Comparison of ENCODE assay signal across 11 cellular contexts in genomic region chr17:76351526-76352071, GRCh38. TPM values are rescaled to one million over a fixed set of nuclear protein-coding genes. Genes with fewer than 3 reads are reported as not detected.
DNase-seq lines count a peak whose midpoint lies in the region; ATAC-seq and TF ChIP-seq lines count a peak whose summit lies in the region.
"Had no signal": no experiment of that assay in that cellular context is flagged by ENCODE, and none has a peak within 500 bp of the region (broad histone marks: within the 10 kb centered on the region; RNA-seq: fewer than 3 reads in every experiment).

No MANE protein-coding gene starts in this region.

- H3K27ac Mint-ChIP-seq in CD4-positive, alpha-beta memory T cell: peak overlapping the region in 1 of 7 donors; percentile 55
- H3K27ac Mint-ChIP-seq in HFFc6: peak overlapping the region; percentile 67
- peak overlapping the region; percentile 7 for H3K27ac Mint-ChIP-seq in activated naive CD8-positive, alpha-beta T cell treated with anti-CD3 and anti-CD28 coated beads, Interleukin-2, amount 10 ng/mL, durations not matched to agents 7 days and 5 days
- peak overlapping the region in 5 of 10 donors; percentile 21 to 48 (median 27) for H3K27ac Mint-ChIP-seq in naive thymus-derived CD8-positive, alpha-beta T cell

- CTCF ChIA-PET in CD4-positive, alpha-beta memory T cell (lab: Charles Lee; ENCODE audit: partially characterized antibody): interaction anchor here (0.9 to 2.8 kb wide), 7 partner anchors 10 to 337 kb away, joined by 3 to 14 read pairs (median 3); partner anchors contain the start of gene SPHK1

- POLR2A ChIA-PET in CD4-positive, alpha-beta memory T cell (lab: Charles Lee; ENCODE audit: partially characterized antibody): interaction anchor here (0.8 to 3.0 kb wide), 2 partner anchors 33 to 38 kb away, joined by 3 to 61 read pairs; partner anchors contain the start of gene SPHK1
- POLR2A ChIA-PET in activated naive CD8-positive, alpha-beta T cell treated with anti-CD3 and anti-CD28 coated beads, Interleukin-2, amount 10 ng/mL, durations not matched to agents 7 days and 5 days (lab: Charles Lee): interaction anchor here (1.7 kb wide), 1 partner anchor 11 kb away, joined by 6 read pairs; no protein-coding TSS in a partner anchor
- POLR2A ChIA-PET in naive thymus-derived CD8-positive, alpha-beta T cell (lab: Charles Lee): interaction anchor here (0.6 to 3.0 kb wide), 2 partner anchors 34 to 320 kb away, joined by 3 to 39 read pairs; partner anchors contain the start of gene SPHK1

- H3K36me3 Mint-ChIP-seq in CD4-positive, alpha-beta memory T cell: peaks cover 10 to 17% of the 10 kb centered on the region in 2 donors
- H3K36me3 Mint-ChIP-seq in HFFc6 (ENCODE audit: low read depth): peaks cover 10% of the 10 kb centered on the region
- peaks cover 12% of the 10 kb centered on the region for H3K36me3 Mint-ChIP-seq in activated naive CD8-positive, alpha-beta T cell treated with anti-CD3 and anti-CD28 coated beads, Interleukin-2, amount 10 ng/mL, durations not matched to agents 7 days and 5 days
- H3K36me3 Mint-ChIP-seq in naive thymus-derived CD8-positive, alpha-beta T cell: peaks cover 0 to 12% (median 9%) of the 10 kb centered on the region in 3 donors

- peaks cover 5% of the 10 kb centered on the region for H3K36me3 ChIP-seq in CD4-positive, alpha-beta memory T cell (ENCODE audit: insufficient read depth, low read length)

- H3K4me3 Mint-ChIP-seq in CD4-positive, alpha-beta memory T cell: peak overlapping the region; percentile 47 to 73 (median 64)
- H3K4me3 Mint-ChIP-seq in HFFc6: peak overlapping the region; percentile 97; the same call in 1 of the 2 replicates
- H3K4me3 Mint-ChIP-seq in activated naive CD8-positive, alpha-beta T cell treated with anti-CD3 and anti-CD28 coated beads, Interleukin-2, amount 10 ng/mL, durations not matched to agents 7 days and 5 days: peak overlapping the region; percentile 96
- peak overlapping the region in 9 of 10 donors; percentile 19 to 95 (median 78) for H3K4me3 Mint-ChIP-seq in naive thymus-derived CD8-positive, alpha-beta T cell

- no peak overlapping the region for H3K4me3 ChIP-seq in CD4-positive, alpha-beta memory T cell (ENCODE audit: low read length in 2 of 2)
- H3K4me3 ChIP-seq: testis had no signal

- peaks cover 16% of the 10 kb centered on the region for H3K4me1 ChIP-seq in CD4-positive, alpha-beta memory T cell (ENCODE audit: insufficient read depth, low read length)

- intact Hi-C loops in CD4-positive, alpha-beta memory T cell (cut with micrococcal nuclease): no loop called here

- H3K9me3 Mint-ChIP-seq in CD4-positive, alpha-beta memory T cell: no peaks in the 10 kb centered on the region
- no peaks in the 10 kb centered on the region for H3K9me3 Mint-ChIP-seq in HFFc6
- H3K9me3 Mint-ChIP-seq in activated naive CD8-positive, alpha-beta T cell treated with anti-CD3 and anti-CD28 coated beads, Interleukin-2, amount 10 ng/mL, durations not matched to agents 7 days and 5 days: no peaks in the 10 kb centered on the region
- no peaks in the 10 kb centered on the region for H3K9me3 Mint-ChIP-seq in naive thymus-derived CD8-positive, alpha-beta T cell

- H3K27ac ChIP-seq in CD4-positive, alpha-beta memory T cell (ENCODE audit: low read depth, low read length): no peak overlapping the region

- no peak for TF ChIP-seq CTCF in HFFc6 (IDR thresholded peaks at IDR 0.05)

- no peaks in the 10 kb centered on the region for H3K9me3 ChIP-seq in CD4-positive, alpha-beta memory T cell (ENCODE audit: control insufficient read depth in 1 of 2, low read length in 2 of 2)
- H3K9me3 ChIP-seq: testis had no signal

- H3K27me3 ChIP-seq in CD4-positive, alpha-beta memory T cell (ENCODE audit: insufficient read depth, low read length): no peaks in the 10 kb centered on the region
- H3K27me3 ChIP-seq: testis had no signal

- no peak for DNase-seq in CD4-positive, alpha-beta memory T cell
- no peak for DNase-seq in HFFc6
- no peak for DNase-seq in activated naive CD8-positive, alpha-beta T cell treated with anti-CD3 and anti-CD28 coated beads, Interleukin-2, amount 10 ng/mL, durations not matched to agents 7 days and 5 days
- no peak for DNase-seq in naive thymus-derived CD8-positive, alpha-beta T cell
- no peak for DNase-seq in stimulated activated CD4-positive, alpha-beta T cell treated with anti-CD3 and anti-CD28 coated beads, Interleukin-1b, Interleukin-23, amount 100 ng/mL, for 48 hours
- DNase-seq in NCI-H345 (lab: John Stamatoyannopoulos, UW): no peak
- DNase-seq: activated CD4-positive, alpha-beta T cell treated with anti-CD3 and anti-CD28 coated beads for 48 hours; EL; NCI-H2107; testis had no signal

- H3K27me3 Mint-ChIP-seq in CD4-positive, alpha-beta memory T cell: no peaks in the 10 kb centered on the region
- H3K27me3 Mint-ChIP-seq in HFFc6 (ENCODE audit: insufficient read depth): no peaks in the 10 kb centered on the region; the same call in 1 of the 2 replicates
- H3K27me3 Mint-ChIP-seq in activated naive CD8-positive, alpha-beta T cell treated with anti-CD3 and anti-CD28 coated beads, Interleukin-2, amount 10 ng/mL, durations not matched to agents 7 days and 5 days: peaks cover under 1% of the 10 kb centered on the region
- no peaks in the 10 kb centered on the region for H3K27me3 Mint-ChIP-seq in naive thymus-derived CD8-positive, alpha-beta T cell

- peaks cover 12 to 29% (median 20%) of the 10 kb centered on the region in 4 donors for H3K4me1 Mint-ChIP-seq in CD4-positive, alpha-beta memory T cell
- peaks cover 25% of the 10 kb centered on the region for H3K4me1 Mint-ChIP-seq in HFFc6 (ENCODE audit: low read depth)
- H3K4me1 Mint-ChIP-seq in activated naive CD8-positive, alpha-beta T cell treated with anti-CD3 and anti-CD28 coated beads, Interleukin-2, amount 10 ng/mL, durations not matched to agents 7 days and 5 days: peaks cover 14% of the 10 kb centered on the region
- H3K4me1 Mint-ChIP-seq in naive thymus-derived CD8-positive, alpha-beta T cell: peaks cover 8 to 29% (median 23%) of the 10 kb centered on the region in 4 donors

- no peak for ATAC-seq in activated naive CD8-positive, alpha-beta T cell treated with anti-CD3 and anti-CD28 coated beads, Interleukin-2, amount 10 ng/mL, durations not matched to agents 7 days and 5 days (ENCODE audit: low read depth)
- no peak for ATAC-seq in naive thymus-derived CD8-positive, alpha-beta T cell
- ATAC-seq in HG03565 (IDR thresholded peaks at IDR 0.05; ENCODE audit: unreplicated experiment): no peak

RNA-seq across cellular contexts. Expression of gene PRPSAP1, which starts 2.1 kb away (rescaled TPM):
- total RNA-seq in CD4-positive, alpha-beta memory T cell: 10 to 100 TPM; 63.4 to 65.8 TPM
- 10 to 100 TPM; 55.2 to 99.1 TPM for polyA plus RNA-seq in CD4-positive, alpha-beta memory T cell
- 10 to 100 TPM; 32.6 to 37.4 (median 35.1) TPM for total RNA-seq in HFFc6 (2021; fragmentation: NEBNext Ultra II Directional; extraction: Animal tissue kit (Norgen Biotek cat#: 25700))
- total RNA-seq in activated naive CD8-positive, alpha-beta T cell treated with anti-CD3 and anti-CD28 coated beads, Interleukin-2, amount 10 ng/mL, durations not matched to agents 7 days and 5 days: 10 to 100 TPM; 61.6 to 66.1 TPM
- 10 to 100 TPM; 42.5 to 44.7 TPM for total RNA-seq in naive thymus-derived CD8-positive, alpha-beta T cell
- 10 to 100 TPM; 37.9 to 62.9 (median 54.7) TPM for polyA plus RNA-seq in naive thymus-derived CD8-positive, alpha-beta T cell

RNA-seq across cellular contexts. Expression of gene SPHK1, which starts 32.8 kb away (rescaled TPM):
- under 1 TPM; 0.67 to 0.70 TPM for total RNA-seq in CD4-positive, alpha-beta memory T cell
- polyA plus RNA-seq in CD4-positive, alpha-beta memory T cell: under 1 TPM in 1 of 2 donors, not detected in 1; 0.29 TPM
- total RNA-seq in HFFc6 (2021; fragmentation: NEBNext Ultra II Directional; extraction: Animal tissue kit (Norgen Biotek cat#: 25700)): 10 to 100 TPM; 53.9 to 68.1 (median 55.7) TPM
- total RNA-seq in activated naive CD8-positive, alpha-beta T cell treated with anti-CD3 and anti-CD28 coated beads, Interleukin-2, amount 10 ng/mL, durations not matched to agents 7 days and 5 days: 1 to 10 TPM; 3.4 to 3.9 TPM
- under 1 TPM; 0.85 to 0.91 TPM for total RNA-seq in naive thymus-derived CD8-positive, alpha-beta T cell
- polyA plus RNA-seq in naive thymus-derived CD8-positive, alpha-beta T cell: under 1 TPM in 2 of 3 donors, not detected in 1; 0.31 to 0.37 TPM

RNA-seq across cellular contexts. Expression of gene QRICH2, which starts 43.5 kb away (rescaled TPM):
- total RNA-seq in CD4-positive, alpha-beta memory T cell: 1 to 10 TPM; 5.3 to 5.5 TPM
- polyA plus RNA-seq in CD4-positive, alpha-beta memory T cell: under 1 TPM; 0.21 to 0.52 TPM
- total RNA-seq in HFFc6 (2021; fragmentation: NEBNext Ultra II Directional; extraction: Animal tissue kit (Norgen Biotek cat#: 25700)): 1 to 10 TPM; 1.2 to 2.3 (median 1.4) TPM
- total RNA-seq in activated naive CD8-positive, alpha-beta T cell treated with anti-CD3 and anti-CD28 coated beads, Interleukin-2, amount 10 ng/mL, durations not matched to agents 7 days and 5 days: 1 to 10 TPM; 3.7 to 4.7 TPM
- total RNA-seq in naive thymus-derived CD8-positive, alpha-beta T cell: 1 to 10 TPM; 6.5 to 8.3 TPM
- polyA plus RNA-seq in naive thymus-derived CD8-positive, alpha-beta T cell: under 1 TPM; 0.13 to 0.59 (median 0.23) TPM

Comparison
In these comparisons a context has a peak if more than half of its experiments do, and no peak if none do; other contexts are left out.
1. RNA of gene SPHK1, which starts 32.8 kb away (total RNA-seq): 53.9 to 68.1 TPM in HFFc6; 3.4 to 3.9 TPM in activated naive CD8-positive, alpha-beta T cell treated with anti-CD3 and anti-CD28 coated beads, Interleukin-2, amount 10 ng/mL, durations not matched to agents 7 days and 5 days, 0.85 to 0.91 TPM in naive thymus-derived CD8-positive, alpha-beta T cell and 0.67 to 0.70 TPM in CD4-positive, alpha-beta memory T cell; every median in the first group is over 10 times any median in the second.
2. Peak in every context shown above with its lines, with median percentiles within 50 percentile points of each other: H3K4me3 Mint-ChIP-seq.